ENCODE assay signal across 20 cellular contexts in genomic region chr14:75049136-75049535, GRCh38. TPM values are rescaled to one million over a fixed set of nuclear protein-coding genes. Genes with fewer than 3 reads are reported as not detected.
DNase-seq lines count a peak whose midpoint lies in the region; ATAC-seq and TF ChIP-seq lines count a peak whose summit lies in the region.
"Had no signal": no experiment of that assay in that cellular context is flagged by ENCODE, and none has a peak within 500 bp of the region (broad histone marks: within the 10 kb centered on the region; RNA-seq: fewer than 3 reads in every experiment).

No MANE protein-coding gene starts in this region.

- CTCF ChIA-PET in Calu3 (lab: Charles Lee), result no interaction called here

- peaks cover 31% of the 10 kb centered on the region for H3K36me3 Mint-ChIP-seq in Calu3 (ENCODE audit: insufficient read depth, unreplicated experiment)

- no peak for TF ChIP-seq CTCF in ascending aorta (IDR thresholded peaks at IDR 0.05)
- TF ChIP-seq CTCF in Calu3 (IDR thresholded peaks at IDR 0.05; ENCODE audit: unreplicated experiment), result no peak

- no peaks in the 10 kb centered on the region for H3K9me3 Mint-ChIP-seq in Calu3 (ENCODE audit: low read depth, unreplicated experiment)
- H3K9me3 Mint-ChIP-seq: CD4-positive, alpha-beta memory T cell; dendritic cell treated with granulocyte-macrophage colony-stimulating factor and Interleukin-4, amounts not matched to agents 40 ng/mL and 50 ng/mL, for 4 days had no signal

- H3K4me3 ChIP-seq in ACC112 (ENCODE audit: low read depth, low read length), result peak overlapping the region; percentile 84
- H3K4me3 ChIP-seq in ascending aorta, result peak overlapping the region in 1 of 2 donors; percentile 32
- no peak overlapping the region for H3K4me3 ChIP-seq in right cardiac atrium (ENCODE audit: low read length)
- H3K4me3 ChIP-seq in skeletal muscle satellite cell (ENCODE audit: low read length), result peak overlapping the region; percentile 4
- H3K4me3 ChIP-seq: smooth muscle cell had no signal

- H3K27me3 Mint-ChIP-seq in Calu3 (ENCODE audit: unreplicated experiment), result no peaks in the 10 kb centered on the region
- H3K27me3 Mint-ChIP-seq: CD4-positive, alpha-beta memory T cell; dendritic cell treated with granulocyte-macrophage colony-stimulating factor and Interleukin-4, amounts not matched to agents 40 ng/mL and 50 ng/mL, for 4 days had no signal

- intact Hi-C loops in ascending aorta (cut with DNase I), result no loop called here
- intact Hi-C loops in right cardiac atrium (cut with DNase I), result no loop called here
- intact Hi-C loops in Calu3 (cut with micrococcal nuclease; ENCODE audit: unreplicated experiment), result no loop called here

- H3K27me3 ChIP-seq in ACC112 (ENCODE audit: insufficient read depth, low read length), result no peaks in the 10 kb centered on the region
- no peaks in the 10 kb centered on the region for H3K27me3 ChIP-seq in ascending aorta
- no peaks in the 10 kb centered on the region for H3K27me3 ChIP-seq in right cardiac atrium (ENCODE audit: control insufficient read depth, insufficient read depth)
- no peaks in the 10 kb centered on the region for H3K27me3 ChIP-seq in skeletal muscle satellite cell (ENCODE audit: control insufficient read depth, insufficient read depth, low read length)

- H2AFZ ChIP-seq in ACC112 (ENCODE audit: low read length, unreplicated experiment), result no peak overlapping the region

- H3K4me1 Mint-ChIP-seq in Calu3 (ENCODE audit: low read depth, unreplicated experiment), result peaks cover 26% of the 10 kb centered on the region

- H3K27ac ChIP-seq in ACC112 (ENCODE audit: low read depth, low read length) (peak overlapping the region; percentile 82), ascending aorta (peak overlapping the region; percentile 58 to 75), right cardiac atrium (ENCODE audit: low read length) (peak overlapping the region; percentile 68)
- H3K27ac ChIP-seq: neutrophil had no signal

- H3K9ac ChIP-seq in skeletal muscle satellite cell (ENCODE audit: low read depth, low read length), result no peak overlapping the region

- ATAC-seq in right cardiac atrium (peak; percentile 45 to 66), GM19035 (IDR thresholded peaks at IDR 0.05; ENCODE audit: unreplicated experiment) (no peak)
- no peak for ATAC-seq in activated CD4-positive, CD25-positive, alpha-beta regulatory T cell treated with anti-CD3 and anti-CD28 coated beads, Interleukin-2, amount 50 U/mL, for 24 hours

- DNase-seq in ascending aorta (ENCODE audit: low spot score in 2 of 2) (no peak), right cardiac atrium (no peak), SHP77 treated with DMSO at 0.1 percent for 48 hours (lab: John Stamatoyannopoulos, UW) (no peak), Calu3 (no peak)
- DNase-seq: ACHN; activated CD4-positive, alpha-beta T cell treated with anti-CD3 and anti-CD28 coated beads for 48 hours; activated CD8-positive, alpha-beta memory T cell treated with anti-CD3 and anti-CD28 coated beads, Interleukin-2, amount 50 U/mL, for 48 hours; activated naive CD4-positive, alpha-beta T cell treated with Interleukin-2 at 50 U/mL for 16 hours; CD4-positive, alpha-beta memory T cell; DMS79 treated with DMSO at 0.1 percent for 48 hours; erythroblast; NCI-H1105 treated with DMSO at 0.1 percent for 48 hours; NCI-H2171 had no signal

- peaks cover 22% of the 10 kb centered on the region for H3K36me3 ChIP-seq in ACC112 (ENCODE audit: insufficient read depth, low read length)
- peaks cover 0 to 4% of the 10 kb centered on the region in 2 donors for H3K36me3 ChIP-seq in ascending aorta
- H3K36me3 ChIP-seq in skeletal muscle satellite cell (ENCODE audit: insufficient read depth, low read length), result peaks cover 4% of the 10 kb centered on the region
- H3K36me3 ChIP-seq: neutrophil had no signal

- no TSS peak for BruUV-seq in Calu3 (replicated peaks; lab: Mats Ljungman, UMichigan)

- H3K4me1 ChIP-seq in ACC112 (ENCODE audit: control insufficient read depth, insufficient read depth, low read length, unreplicated experiment) (peaks cover 52% of the 10 kb centered on the region), ascending aorta (peaks cover 3 to 29% of the 10 kb centered on the region in 2 donors), right cardiac atrium (ENCODE audit: control insufficient read depth, insufficient read depth, low read length) (no peaks in the 10 kb centered on the region), skeletal muscle satellite cell (ENCODE audit: control insufficient read depth, insufficient read depth, low read length) (peaks cover 46% of the 10 kb centered on the region)

- H3K27ac Mint-ChIP-seq in Calu3 (ENCODE audit: unreplicated experiment), result no peak overlapping the region
- H3K27ac Mint-ChIP-seq: dendritic cell treated with granulocyte-macrophage colony-stimulating factor and Interleukin-4, amounts not matched to agents 40 ng/mL and 50 ng/mL, for 4 days had no signal

- no peaks in the 10 kb centered on the region for H3K9me3 ChIP-seq in ascending aorta
- no peaks in the 10 kb centered on the region for H3K9me3 ChIP-seq in right cardiac atrium (ENCODE audit: control insufficient read depth, low read length)
- no peaks in the 10 kb centered on the region for H3K9me3 ChIP-seq in skeletal muscle satellite cell (replicated peaks; ENCODE audit: low read length)
- H3K9me3 ChIP-seq: neutrophil had no signal

- H3K4me3 Mint-ChIP-seq in Calu3 (ENCODE audit: low read depth, unreplicated experiment), result no peak overlapping the region
- H3K4me3 Mint-ChIP-seq: dendritic cell treated with granulocyte-macrophage colony-stimulating factor and Interleukin-4, amounts not matched to agents 40 ng/mL and 50 ng/mL, for 4 days had no signal

- peaks cover 54% of the 10 kb centered on the region for H3K79me2 ChIP-seq in ACC112 (ENCODE audit: control insufficient read depth, insufficient read depth, low read length, unreplicated experiment)

- WGBS in right cardiac atrium, result 59% methylated on average over 5 of the region's 5 CpGs

- H3K4me2 ChIP-seq in skeletal muscle satellite cell (ENCODE audit: low read length), result peak overlapping the region; percentile 79
- H3K4me2 ChIP-seq: smooth muscle cell had no signal

RNA-seq across cellular contexts. Expression of gene MLH3, which starts 2.1 kb away (rescaled TPM):
- total RNA-seq in ascending aorta (23.9 TPM), right cardiac atrium (10 to 100 TPM; 23.2 to 27.7 (median 25.1) TPM), Calu3 (2022) (24.7 and 25.0 TPM in 2 replicates)
- 12.5 TPM for polyA plus RNA-seq in right cardiac atrium
- 20.3 and 27.6 TPM in 2 replicates for total RNA-seq in skeletal muscle satellite cell (2012; rRNA removed)

RNA-seq across cellular contexts. Expression of gene ACYP1, which starts 14.7 kb away (rescaled TPM):
- total RNA-seq in ascending aorta (not detected), right cardiac atrium (10 to 100 TPM; 10.2 to 14.2 (median 11.5) TPM), Calu3 (2022) (27.4 and 33.2 TPM in 2 replicates)
- 24.0 TPM for polyA plus RNA-seq in right cardiac atrium
- 5.3 and 5.9 TPM in 2 replicates for total RNA-seq in skeletal muscle satellite cell (2012; rRNA removed)

RNA-seq across cellular contexts. Expression of gene ZC2HC1C, which starts 20.3 kb away (rescaled TPM):
- not detected for total RNA-seq in ascending aorta
- total RNA-seq in right cardiac atrium, result 10 to 100 TPM in 1 of 4 donors, 1 to 10 TPM in 3; 6.9 to 10.8 (median 9.1) TPM
- polyA plus RNA-seq in right cardiac atrium, result 8.4 TPM
- 0.51 and 0.87 TPM in 2 replicates for total RNA-seq in skeletal muscle satellite cell (2012; rRNA removed)
- 5.1 and 5.3 TPM in 2 replicates for total RNA-seq in Calu3 (2022)

RNA-seq across cellular contexts. Expression of gene EIF2B2, which starts 46.4 kb away (rescaled TPM):
- total RNA-seq in ascending aorta (27.1 TPM), right cardiac atrium (10 to 100 TPM; 29.4 to 39.9 (median 35.9) TPM), Calu3 (2022) (41.2 and 42.9 TPM in 2 replicates)
- 25.9 TPM for polyA plus RNA-seq in right cardiac atrium
- 27.5 and 49.2 TPM in 2 replicates for total RNA-seq in skeletal muscle satellite cell (2012; rRNA removed)

Comparison
In these comparisons a context has a peak if more than half of its experiments do, and no peak if none do; other contexts are left out.
1. ATAC-seq: peak in right cardiac atrium (2 of 2); none in GM19035 (single experiment) and activated CD4-positive, CD25-positive, alpha-beta regulatory T cell treated with anti-CD3 and anti-CD28 coated beads, Interleukin-2, amount 50 U/mL, for 24 hours (0 of 2).
2. RNA of gene ACYP1, which starts 14.7 kb away (total RNA-seq): 27.4 to 33.2 TPM in Calu3 and 10.2 to 14.2 TPM in right cardiac atrium; not detected in ascending aorta (single experiment); every median in the first group is over 10 times any median in the second.
3. Peak in every context shown above with its lines, with median percentiles within 50 percentile points of each other: H3K27ac ChIP-seq.